ENCODE assay signal across 10 cellular contexts in the genomic region with DNA sequence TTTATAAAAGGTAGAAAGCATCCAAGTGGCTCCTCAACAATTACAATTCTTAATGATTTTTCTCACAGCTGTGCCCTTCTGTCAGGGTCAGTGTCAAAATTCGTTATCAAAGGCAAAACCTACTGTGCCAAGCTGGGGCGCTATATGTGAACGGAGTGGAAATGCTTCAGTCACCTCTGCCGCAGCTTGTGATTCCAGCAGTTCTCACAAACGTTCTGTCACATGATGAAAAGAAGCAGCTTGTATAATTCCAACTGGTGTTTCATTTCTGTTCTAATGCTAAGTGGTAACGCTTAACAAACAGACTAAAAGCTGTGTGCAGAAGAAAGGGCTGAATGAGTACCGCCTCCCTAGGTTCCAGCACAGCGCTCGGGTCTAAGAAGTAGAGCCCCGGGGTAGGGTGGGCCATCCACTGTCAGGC. TPM values are rescaled to one million over a fixed set of nuclear protein-coding genes. Genes with fewer than 3 reads are reported as not detected.
DNase-seq lines count a peak whose midpoint lies in the region; ATAC-seq, FAIRE-seq and TF ChIP-seq lines count a peak whose summit lies in the region.
"Had no signal": no experiment of that assay in that cellular context is flagged by ENCODE, and none has a peak within 500 bp of the region (broad histone marks: within the 10 kb centered on the region; RNA-seq: fewer than 3 reads in every experiment).

No MANE protein-coding gene starts in this region.

- FAIRE-seq in HepG2 (lab: Jason Lieb, UNC) (no peak), frontal cortex (lab: Jason Lieb, UNC) (no peak)

- H3K79me2 ChIP-seq in SK-N-SH (ENCODE audit: insufficient read depth) (no peaks in the 10 kb centered on the region), HepG2 (ENCODE audit: insufficient read depth, low read length) (no peaks in the 10 kb centered on the region)

- H3K4me1 ChIP-seq in SK-N-SH (ENCODE audit: control insufficient read depth in 1 of 2, insufficient read depth in 2 of 2, low read depth in 1 of 2, low read length in 1 of 2) (peaks cover 18 to 27% of the 10 kb centered on the region in 2 experiments), esophagus muscularis mucosa (peaks cover 38 to 47% (median 39%) of the 10 kb centered on the region in 4 donors), aorta (ENCODE audit: control insufficient read depth in 1 of 2, insufficient read depth in 2 of 2, low read length in 2 of 2) (peaks cover 3 to 11% of the 10 kb centered on the region in 2 donors), HepG2 (ENCODE audit: insufficient read depth, low read length) (peaks cover 28% of the 10 kb centered on the region)

- H3F3A ChIP-seq in SK-N-SH (replicated peaks; ENCODE audit: insufficient read depth): peaks cover 25% of the 10 kb centered on the region

- H3K27me3 ChIP-seq in SK-N-SH (ENCODE audit: insufficient read depth) (no peaks in the 10 kb centered on the region), esophagus muscularis mucosa (no peaks in the 10 kb centered on the region), aorta (ENCODE audit: control insufficient read depth in 1 of 2, insufficient read depth in 2 of 2, low read length in 1 of 2) (no peaks in the 10 kb centered on the region), HepG2 (ENCODE audit: control insufficient read depth in 1 of 2, insufficient read depth in 2 of 2, low read length in 2 of 2) (no peaks in the 10 kb centered on the region)

- H3K36me3 ChIP-seq in SK-N-SH (replicated peaks in 1 of 2; ENCODE audit: control insufficient read depth in 1 of 2, insufficient read depth in 2 of 2, low read length in 1 of 2) (peaks cover 7 to 12% of the 10 kb centered on the region in 2 experiments), esophagus muscularis mucosa (peaks cover 0 to 28% (median 13%) of the 10 kb centered on the region in 4 donors), aorta (ENCODE audit: control insufficient read depth in 1 of 2, insufficient read depth in 2 of 2, low read length in 1 of 2) (peaks cover 0 to 2% of the 10 kb centered on the region in 2 donors), HepG2 (replicated peaks in 1 of 2; ENCODE audit: control insufficient read depth in 1 of 2, insufficient read depth in 2 of 2, low read length in 2 of 2) (peaks cover 0 to 3% of the 10 kb centered on the region in 2 experiments; a peak in 3 of 5 replicates)

- POLR2A ChIA-PET in SK-N-SH (lab: Yijun Ruan, JAX): no interaction called here
- POLR2A ChIA-PET in HepG2 (lab: Yijun Ruan, JAX): no interaction called here

- H3K4me3 ChIP-seq in SK-N-SH (ENCODE audit: low read depth in 2 of 2, low read length in 1 of 2) (no peak overlapping the region), esophagus muscularis mucosa (no peak overlapping the region), aorta (ENCODE audit: low read length in 2 of 2) (no peak overlapping the region), HepG2 (replicated peaks in 1 of 3; ENCODE audit: insufficient read depth in 1 of 3, low read depth in 2 of 3, low read length in 3 of 3) (no peak overlapping the region)

- H3K9ac ChIP-seq in SK-N-SH: no peak overlapping the region
- H3K9ac ChIP-seq in HepG2 (ENCODE audit: insufficient read depth, low read depth, low read length): no peak overlapping the region

- H3K4me2 ChIP-seq in SK-N-SH (peak overlapping the region; percentile 62), HepG2 (ENCODE audit: low read depth, low read length) (no peak overlapping the region)

- H3K27ac ChIP-seq in SK-N-SH (ENCODE audit: low read depth in 2 of 2, low read length in 1 of 2) (peak overlapping the region in 1 of 2 experiments; percentile 75; a peak in 2 of 4 replicates), esophagus muscularis mucosa (replicated peaks in 1 of 4) (peak overlapping the region; percentile 59 to 79 (median 77)), aorta (ENCODE audit: low read depth in 1 of 2, low read length in 2 of 2) (peak overlapping the region; percentile 11 to 72), HepG2 (ENCODE audit: extremely low read length, insufficient read depth, low read length) (no peak overlapping the region)

- no peaks in the 10 kb centered on the region for H3K9me2 ChIP-seq in SK-N-SH

- H3K27ac Mint-ChIP-seq in nephron: peak overlapping the region in 2 of 3 experiments; percentile 37 to 70

- TF ChIP-seq RAD21 in SK-N-SH (IDR thresholded peaks at IDR 0.05; ENCODE audit: low read length) (no peak), HepG2 (CRISPR knock-in tag; IDR thresholded peaks at IDR 0.05) (no peak)

- no peaks in the 10 kb centered on the region for H3K9me3 Mint-ChIP-seq in nephron

- H2AFZ ChIP-seq in SK-N-SH (ENCODE audit: low read depth) (no peak overlapping the region), HepG2 (ENCODE audit: low read length) (no peak overlapping the region)

- H3K4me3 Mint-ChIP-seq in nephron: no peak overlapping the region

- ATAC-seq in SK-N-SH treated with all-trans-retinoic acid at 6 μM for 48 hours (no peak), aorta (ENCODE audit: low FRiP score) (no peak), HepG2 (no peak)

- in situ Hi-C loops in HepG2 (cut with HindIII; ENCODE audit: extremely low pct_ligation_motif_present, low pct_unique_long_range_greater_than_20kb): no loop called here

- peaks cover 7% of the 10 kb centered on the region for H3K36me3 Mint-ChIP-seq in nephron (ENCODE audit: low read depth)

- CTCF ChIA-PET in SK-N-SH (lab: Yijun Ruan, JAX): interaction anchor here (1.3 kb wide), 1 partner anchor 200 kb away, joined by 3 read pairs; no protein-coding TSS in a partner anchor
- CTCF ChIA-PET in HepG2 (lab: Yijun Ruan, JAX; ENCODE audit: low intra/inter-chr PET ratio, low total read pairs): no interaction called here

- no TSS peak for BruUV-seq in HepG2 (replicated peaks; lab: Mats Ljungman, UMichigan)

- WGBS in SK-N-SH (ENCODE audit: low lambda C conversion rate): 84% methylated on average over 10 of the region's 10 CpGs
- 31% methylated on average over 9 of the region's 10 CpGs for WGBS in esophagus muscularis mucosa
- 49 to 57% methylated on average over 10 of the region's 10 CpGs for WGBS in aorta, 2 donors
- WGBS in HepG2 (ENCODE audit: low lambda C conversion rate): 84% methylated on average over 10 of the region's 10 CpGs

- H4K20me1 ChIP-seq in SK-N-SH (ENCODE audit: insufficient read depth) (no peaks in the 10 kb centered on the region), HepG2 (ENCODE audit: insufficient read depth, low read length) (no peaks in the 10 kb centered on the region)

- no peak for TF ChIP-seq CTCF in SK-N-SH (IDR thresholded peaks at IDR 0.05)
- TF ChIP-seq CTCF in esophagus muscularis mucosa (IDR thresholded peaks at IDR 0.05): no peak
- TF ChIP-seq CTCF in nephron (IDR thresholded peaks at IDR 0.05; ENCODE audit: unreplicated experiment in 3 of 3): no peak
- TF ChIP-seq CTCF in HepG2 (CRISPR knock-in tag; IDR thresholded peaks at IDR 0.05): no peak

- no peak for TF ChIP-seq POLR2A in esophagus muscularis mucosa (IDR thresholded peaks at IDR 0.05; ENCODE audit: low read depth)
- no peak for TF ChIP-seq POLR2A in HepG2 (IDR thresholded peaks at IDR 0.05; ENCODE audit: insufficient read depth in 1 of 2, low read depth in 2 of 2, low read length in 2 of 2)

- intact Hi-C loops in esophagus muscularis mucosa (cut with DNase I) (no loop called here), aorta (cut with DNase I) (loop anchor here in 1 of 2 donors (2.0 kb wide), 1 partner anchor 13 kb away; no protein-coding TSS in a partner anchor), HepG2 (cut with micrococcal nuclease; ENCODE audit: unreplicated experiment) (no loop called here)

- peaks cover 8% of the 10 kb centered on the region for H3K4me1 Mint-ChIP-seq in nephron

- H3K9me3 ChIP-seq in SK-N-SH: no peaks in the 10 kb centered on the region
- H3K9me3 ChIP-seq in esophagus muscularis mucosa: no peaks in the 10 kb centered on the region
- no peaks in the 10 kb centered on the region for H3K9me3 ChIP-seq in aorta (ENCODE audit: control insufficient read depth, low read length)
- no peaks in the 10 kb centered on the region for H3K9me3 ChIP-seq in HepG2 (ENCODE audit: low read length)

- no peak for TF ChIP-seq EP300 in SK-N-SH (IDR thresholded peaks at IDR 0.05; ENCODE audit: borderline replicate concordance in 1 of 2, low read depth in 1 of 2, low read length in 1 of 2)
- no peak for TF ChIP-seq EP300 in esophagus muscularis mucosa (IDR thresholded peaks at IDR 0.05)
- TF ChIP-seq EP300 in HepG2 (IDR thresholded peaks at IDR 0.05; ENCODE audit: low read depth in 2 of 2, low read length in 2 of 2): no peak
- no peak for TF ChIP-seq EP300 in HepG2 (CRISPR knock-in tag; IDR thresholded peaks at IDR 0.05; ENCODE audit: borderline replicate concordance)

- DNase-seq in SK-N-SH: no peak
- DNase-seq in esophagus muscularis mucosa (ENCODE audit: extremely low spot score): no peak
- DNase-seq in aorta: no peak
- DNase-seq in HepG2 (ENCODE audit: low spot score): no peak
- no peak for DNase-seq in NCI-H446 treated with DMSO at 0.1 percent for 48 hours (lab: John Stamatoyannopoulos, UW)
- DNase-seq in frontal cortex (ENCODE audit: low spot score in 2 of 2): no peak
- DNase-seq: NCI-H510A treated with DMSO at 0.1 percent for 48 hours; stimulated activated CD4-positive, alpha-beta T cell treated with anti-CD3 and anti-CD28 coated beads, Interleukin-4, amount 100 ng/mL, for 1 hour had no signal

- H3K27me3 Mint-ChIP-seq in nephron (ENCODE audit: low read depth): no peaks in the 10 kb centered on the region

RNA-seq across cellular contexts. Expression of gene PLD6, which starts 14.2 kb away (rescaled TPM):
- polyA plus RNA-seq in SK-N-SH (2012; rRNA removed) (3.7 and 4.5 TPM in 2 replicates), aorta (1 to 10 TPM in 1 of 2 donors, under 1 TPM in 1; 0.13 to 2.1 TPM), HepG2 (2011; rRNA removed) (4.8 and 5.2 TPM in 2 replicates)
- polyA plus RNA-seq in SK-N-SH (2012; cell fraction: cytosol; rRNA removed): 4.3 and 4.9 TPM in 2 replicates
- polyA plus RNA-seq in SK-N-SH (2012; cell fraction: nucleus; rRNA removed): 3.8 and 6.5 TPM in 2 replicates
- total RNA-seq in esophagus muscularis mucosa (10 to 100 TPM in 1 of 4 donors, 1 to 10 TPM in 3; 3.1 to 13.7 (median 6.9) TPM), aorta (1 to 10 TPM; 1.3 to 1.8 TPM), HepG2 (2016; rRNA removed; fragmentation: Illumina TruSeq; extraction: Trizol) (6.4 and 11.4 TPM in 2 replicates), frontal cortex (8.6 TPM)
- 3.0 and 3.5 TPM in 2 replicates for total RNA-seq in HepG2 (2016; cell fraction: cytosol; rRNA removed; fragmentation: Illumina TruSeq; extraction: Trizol; ENCODE audit: low read depth)
- 5.8 and 11.8 TPM in 2 replicates for total RNA-seq in HepG2 (2016; cell fraction: insoluble cytoplasmic fraction; rRNA removed; fragmentation: Illumina TruSeq; extraction: Trizol)
- 9.3 and 9.7 TPM in 2 replicates for total RNA-seq in HepG2 (2016; cell fraction: membrane; rRNA removed; fragmentation: Illumina TruSeq; extraction: Trizol)
- total RNA-seq in HepG2 (2016; cell fraction: nucleus; rRNA removed; fragmentation: Illumina TruSeq; extraction: Trizol): 10.6 and 11.8 TPM in 2 replicates
- polyA plus RNA-seq in HepG2 (2011; cell fraction: cytosol; rRNA removed): 4.0 and 4.1 TPM in 2 replicates
- 3.9 and 4.4 TPM in 2 replicates for polyA plus RNA-seq in HepG2 (2011; cell fraction: nucleus; rRNA removed)
- 4.5 and 5.6 TPM in 2 replicates for polyA plus RNA-seq in HepG2 (2012)
- 1.8 and 2.0 TPM in 2 replicates for polyA plus RNA-seq in HepG2 (2016; cell fraction: cytosol; fragmentation: Illumina TruSeq; extraction: Trizol; ENCODE audit: low read depth)
- 5.1 and 5.4 TPM in 2 replicates for polyA plus RNA-seq in HepG2 (2016; cell fraction: insoluble cytoplasmic fraction; fragmentation: Illumina TruSeq; extraction: Trizol; ENCODE audit: low read depth)
- 3.9 and 4.0 TPM in 2 replicates for polyA plus RNA-seq in HepG2 (2016; cell fraction: membrane; fragmentation: Illumina TruSeq; extraction: Trizol; ENCODE audit: low read depth)
- polyA plus RNA-seq in HepG2 (2016; cell fraction: nucleus; fragmentation: Illumina TruSeq; extraction: Trizol; ENCODE audit: insufficient read depth, low read depth): 17.5 and 18.2 TPM in 2 replicates
- 7.8 TPM in 2 replicates for polyA minus RNA-seq in HepG2 (2011; rRNA and poly(A)+ RNA removed; ENCODE audit: low replicate concordance)
- 3.1 and 3.6 TPM in 2 replicates for polyA minus RNA-seq in HepG2 (2011; cell fraction: cytosol; rRNA and poly(A)+ RNA removed)
- 4.5 and 6.3 TPM in 2 replicates for polyA minus RNA-seq in HepG2 (2011; cell fraction: nucleus; rRNA and poly(A)+ RNA removed)

RNA-seq across cellular contexts. Expression of gene FLCN, which starts 45.0 kb away (rescaled TPM):
- polyA plus RNA-seq in SK-N-SH (2012; rRNA removed) (14.6 and 18.0 TPM in 2 replicates), aorta (10 to 100 TPM; 12.5 to 85.0 TPM), HepG2 (2011; rRNA removed) (16.6 and 20.2 TPM in 2 replicates)
- 3.8 and 5.7 TPM in 2 replicates for polyA plus RNA-seq in SK-N-SH (2012; cell fraction: cytosol; rRNA removed)
- polyA plus RNA-seq in SK-N-SH (2012; cell fraction: nucleus; rRNA removed): 83.5 and 87.5 TPM in 2 replicates
- total RNA-seq in esophagus muscularis mucosa (10 to 100 TPM; 21.5 to 64.7 (median 45.5) TPM), aorta (10 to 100 TPM; 53.4 to 81.8 TPM), HepG2 (2016; rRNA removed; fragmentation: Illumina TruSeq; extraction: Trizol) (21.8 and 24.9 TPM in 2 replicates), frontal cortex (31.4 TPM)
- 6.3 and 6.9 TPM in 2 replicates for total RNA-seq in HepG2 (2016; cell fraction: cytosol; rRNA removed; fragmentation: Illumina TruSeq; extraction: Trizol; ENCODE audit: low read depth)
- 21.4 and 25.3 TPM in 2 replicates for total RNA-seq in HepG2 (2016; cell fraction: insoluble cytoplasmic fraction; rRNA removed; fragmentation: Illumina TruSeq; extraction: Trizol)
- total RNA-seq in HepG2 (2016; cell fraction: membrane; rRNA removed; fragmentation: Illumina TruSeq; extraction: Trizol): 12.0 and 12.3 TPM in 2 replicates
- 19.9 and 26.2 TPM in 2 replicates for total RNA-seq in HepG2 (2016; cell fraction: nucleus; rRNA removed; fragmentation: Illumina TruSeq; extraction: Trizol)
- polyA plus RNA-seq in HepG2 (2011; cell fraction: cytosol; rRNA removed): 9.1 and 11.6 TPM in 2 replicates
- 35.9 and 37.1 TPM in 2 replicates for polyA plus RNA-seq in HepG2 (2011; cell fraction: nucleus; rRNA removed)
- 13.4 and 13.9 TPM in 2 replicates for polyA plus RNA-seq in HepG2 (2012)
- 1.3 and 1.9 TPM in 2 replicates for polyA plus RNA-seq in HepG2 (2016; cell fraction: cytosol; fragmentation: Illumina TruSeq; extraction: Trizol; ENCODE audit: low read depth)
- 12.1 and 14.3 TPM in 2 replicates for polyA plus RNA-seq in HepG2 (2016; cell fraction: insoluble cytoplasmic fraction; fragmentation: Illumina TruSeq; extraction: Trizol; ENCODE audit: low read depth)
- polyA plus RNA-seq in HepG2 (2016; cell fraction: membrane; fragmentation: Illumina TruSeq; extraction: Trizol; ENCODE audit: low read depth): 3.4 TPM in 2 replicates
- polyA plus RNA-seq in HepG2 (2016; cell fraction: nucleus; fragmentation: Illumina TruSeq; extraction: Trizol; ENCODE audit: insufficient read depth, low read depth): 41.6 and 44.8 TPM in 2 replicates
- 28.0 and 42.8 TPM in 2 replicates for polyA minus RNA-seq in HepG2 (2011; rRNA and poly(A)+ RNA removed; ENCODE audit: low replicate concordance)
- 9.6 and 9.9 TPM in 2 replicates for polyA minus RNA-seq in HepG2 (2011; cell fraction: cytosol; rRNA and poly(A)+ RNA removed)
- polyA minus RNA-seq in HepG2 (2011; cell fraction: nucleus; rRNA and poly(A)+ RNA removed): 25.4 and 26.4 TPM in 2 replicates
